In the genomic region with DNA sequence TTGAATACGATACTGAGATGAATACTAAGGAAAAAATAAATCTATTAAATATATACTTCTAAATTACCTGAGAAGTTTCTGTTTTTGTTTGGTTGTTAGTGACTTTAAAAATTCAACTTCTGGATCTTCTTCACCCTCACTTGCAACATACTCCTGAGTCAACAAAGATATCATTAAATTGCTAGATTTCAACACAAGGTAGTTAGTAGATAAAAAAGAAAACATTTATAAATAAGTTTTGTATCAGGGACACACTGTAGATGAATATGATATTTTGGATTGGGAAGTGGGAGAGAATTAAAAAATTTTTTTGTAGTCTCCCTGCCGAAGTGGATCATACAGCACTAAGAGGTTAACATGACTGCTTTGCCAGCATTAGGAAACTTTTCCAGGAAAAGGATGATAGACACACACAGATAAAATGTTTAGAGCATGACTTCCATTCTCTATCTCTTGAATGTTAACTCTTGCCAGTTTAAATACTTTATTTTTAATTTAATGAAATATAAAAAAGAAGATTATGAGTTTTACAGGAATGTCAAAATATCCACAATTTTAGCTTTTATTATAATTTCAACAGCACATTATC, we compare ENCODE assay signal across 23 cellular contexts. TPM values are rescaled to one million over a fixed set of nuclear protein-coding genes. Genes with fewer than 3 reads are reported as not detected.
"Had no signal": no experiment of that assay in that cellular context is flagged by ENCODE, and none has a peak within 500 bp of the region (broad histone marks: within the 10 kb centered on the region; RNA-seq: fewer than 3 reads in every experiment).

No MANE protein-coding gene starts in this region.

- H3K9me3 ChIP-seq: gastrocnemius medialis, ovary, psoas muscle, suprapubic skin, transverse colon, upper lobe of right lung, uterus had no signal

- ATAC-seq: esophagus mucosa; gastrocnemius medialis; naive thymus-derived CD8-positive, alpha-beta T cell; psoas muscle; right cardiac atrium; stimulated activated naive CD8-positive, alpha-beta T cell treated with anti-CD3 and anti-CD28 coated beads, Interleukin-15, amount 100 ng/mL, for 72 hours; upper lobe of right lung had no signal

- H3K27ac ChIP-seq: epithelial cell of prostate, gastrocnemius medialis, ovary, psoas muscle, skin epidermis, suprapubic skin, transverse colon, upper lobe of right lung, uterus had no signal

- H3K4me3 ChIP-seq: gastrocnemius medialis, ovary, psoas muscle, skin epidermis, suprapubic skin, transverse colon, upper lobe of right lung, uterus had no signal

- DNase-seq: effector CD8-positive, alpha-beta T cell; endodermal cell; gastrocnemius medialis; mammary epithelial cell; naive thymus-derived CD8-positive, alpha-beta T cell; nephron progenitor cell; nucleus accumbens; ovary; posterior cingulate gyrus; psoas muscle; right cardiac atrium; stimulated activated CD4-positive, alpha-beta T cell treated with anti-CD3 and anti-CD28 coated beads, Interleukin-15, amount 100 ng/mL, for 24 hours; stimulated activated CD4-positive, alpha-beta T cell treated with anti-CD3 and anti-CD28 coated beads, Interleukin-2, amount 100 ng/mL, for 48 hours; stimulated activated naive CD8-positive, alpha-beta T cell treated with anti-CD3 and anti-CD28 coated beads, Interleukin-15, amount 100 ng/mL, for 72 hours; transverse colon; upper lobe of right lung; uterus had no signal

- H3K27me3 ChIP-seq: gastrocnemius medialis, ovary, suprapubic skin, upper lobe of right lung, uterus had no signal

- H3K36me3 ChIP-seq: ovary, uterus had no signal

- H3K4me1 ChIP-seq: gastrocnemius medialis, psoas muscle, suprapubic skin, transverse colon, upper lobe of right lung, uterus had no signal

RNA-seq across cellular contexts. Expression of a gene that starts 15.9 kb away (rescaled TPM):
- total RNA-seq: endodermal cell; esophagus mucosa; glomerular endothelial cell; naive thymus-derived CD8-positive, alpha-beta T cell; ovary; renal cortical epithelial cell; right cardiac atrium; transverse colon; upper lobe of right lung; uterus had no signal
